Comparison of ENCODE assay signal across 8 cellular contexts in the genomic region with DNA sequence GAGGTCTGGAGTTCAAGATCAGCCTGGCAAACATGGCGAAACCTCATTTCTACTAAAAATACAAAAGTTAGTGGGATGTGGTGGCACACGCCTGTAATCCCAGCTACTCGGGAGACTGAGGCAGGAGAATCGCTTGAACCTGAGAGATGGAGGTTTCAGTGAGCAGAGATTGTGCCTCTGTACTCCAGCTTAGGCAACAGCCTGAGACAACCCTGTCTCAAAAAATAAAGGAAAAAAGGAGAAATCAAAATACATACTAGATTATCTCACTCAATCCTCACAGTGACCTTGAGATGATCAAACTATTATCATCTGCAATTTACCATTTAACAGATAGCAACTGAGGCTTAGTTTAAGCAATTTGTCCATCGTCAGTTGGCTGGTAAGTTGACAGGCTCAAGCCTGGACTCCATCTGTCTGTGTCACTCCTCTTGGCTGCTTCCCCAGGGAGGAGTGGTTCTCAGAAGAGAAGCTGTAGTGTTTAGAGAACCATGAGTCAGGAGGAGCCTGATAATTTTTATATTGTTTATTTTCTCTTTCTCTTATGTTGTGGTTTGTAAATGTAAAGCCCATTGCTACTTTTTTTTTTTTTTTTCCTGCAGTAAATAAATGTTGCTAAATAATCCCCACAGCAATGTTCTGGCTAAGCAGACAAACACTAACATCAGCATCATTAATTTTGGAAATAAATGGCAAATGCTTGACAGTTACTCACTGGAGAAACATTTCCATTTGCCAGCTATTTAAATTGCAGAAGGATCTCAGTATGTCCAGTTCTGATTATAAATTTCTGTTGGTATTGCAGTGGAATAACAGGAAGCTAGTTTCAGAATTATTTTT. TPM values are rescaled to one million over a fixed set of nuclear protein-coding genes. Genes with fewer than 3 reads are reported as not detected.
DNase-seq lines count a peak whose midpoint lies in the region; ATAC-seq, FAIRE-seq and TF ChIP-seq lines count a peak whose summit lies in the region.
"Not testable (repeated sequence)": the region's sequence is repeated elsewhere in the genome, so short reads cannot be mapped to it uniquely, and the experiment has no call there.

No MANE protein-coding gene starts in this region.

- H3K4me1 ChIP-seq in IMR-90 (ENCODE audit: control insufficient read depth, insufficient read depth, low read length); PC-9 (replicated peaks; ENCODE audit: insufficient read depth); fibroblast of lung (ENCODE audit: control insufficient read depth, extremely low read depth, insufficient read depth, low read length); ovary (ENCODE audit: insufficient read depth): not testable (repeated sequence)
- peaks cover 14% of the 10 kb centered on the region for H3K4me1 ChIP-seq in keratinocyte (ENCODE audit: control insufficient read depth, extremely low read depth, insufficient read depth, low read length)
- H3K4me1 ChIP-seq in tibial artery = peaks cover 0 to 18% (median 4%) of the 10 kb centered on the region in 4 donors

- H2AK5ac ChIP-seq in IMR-90 (ENCODE audit: low read depth, low read length) = 0 out of 2 replicates have a peak overlapping the region, but pooled peaks have one; percentile 44

- H3K27ac ChIP-seq in IMR-90 (ENCODE audit: insufficient read depth, low read length) = 0 out of 2 replicates have a peak overlapping the region, but pooled peaks have one; percentile 24
- peak overlapping the region; percentile 34; the same call in 1 of the 2 replicates for H3K27ac ChIP-seq in PC-9
- H3K27ac ChIP-seq in fibroblast of lung (ENCODE audit: insufficient read depth, low read length) = not testable (repeated sequence)
- peak overlapping the region; percentile 31 for H3K27ac ChIP-seq in keratinocyte (ENCODE audit: control insufficient read depth, insufficient read depth, low read length)
- H3K27ac ChIP-seq in ovary = peak overlapping the region in 1 of 2 donors; percentile 67
- H3K27ac ChIP-seq in tibial artery = peak overlapping the region; percentile 56 to 71

- H3K4me2 ChIP-seq in IMR-90 (ENCODE audit: low read depth, low read length) (peak overlapping the region; percentile 67), keratinocyte (ENCODE audit: control insufficient read depth, extremely low read depth, insufficient read depth, low read depth, low read length) (peak overlapping the region; percentile 45)
- not testable (repeated sequence) for H3K4me2 ChIP-seq in PC-9; fibroblast of lung (ENCODE audit: extremely low read depth, insufficient read depth, low read length)

- H3K79me2 ChIP-seq in PC-9 (ENCODE audit: low read depth); fibroblast of lung (ENCODE audit: control insufficient read depth, insufficient read depth, low read length); keratinocyte (ENCODE audit: control insufficient read depth, insufficient read depth, low read length): not testable (repeated sequence)

- H3K36me3 ChIP-seq in IMR-90 (ENCODE audit: control insufficient read depth, insufficient read depth, low read length); PC-9 (ENCODE audit: low read depth); fibroblast of lung (ENCODE audit: control insufficient read depth, insufficient read depth, low read length); keratinocyte (ENCODE audit: control insufficient read depth in 2 of 2, extremely low read depth in 1 of 2, insufficient read depth in 2 of 2, low read length in 2 of 2); ovary; tibial artery: not testable (repeated sequence)

- not testable (repeated sequence) for H3F3A ChIP-seq in PC-9 (ENCODE audit: insufficient read depth, low read depth)

- dilution Hi-C loops in IMR-90 (cut with HindIII; ENCODE audit: low sequenced_read_pairs, unreplicated experiment); keratinocyte (cut with MboI; ENCODE audit: extremely low pct_ligation_motif_present, low sequenced_read_pairs): not testable (repeated sequence)

- no CpG with 5 or more reads among the region's 5 CpGs for WGBS in IMR-90 (ENCODE audit: extremely low coverage in 2 of 2, insufficient read length in 1 of 2), 2 experiments
- 52 to 59% (median 56%) methylated on average over 5 of the region's 5 CpGs for WGBS in ovary, 3 donors

- peak overlapping the region; percentile 64; the same call in 1 of the 2 replicates for H3K4ac ChIP-seq in IMR-90 (ENCODE audit: low read depth, low read length)

- not testable (repeated sequence) for H4K91ac ChIP-seq in IMR-90 (ENCODE audit: insufficient read depth, low read depth, low read length)

- not testable (repeated sequence) for H3K9me2 ChIP-seq in PC-9 (ENCODE audit: insufficient read depth)

- H3K79me1 ChIP-seq in IMR-90 (ENCODE audit: low read depth in 1 of 2, low read length in 2 of 2) = peaks cover 8 to 13% of the 10 kb centered on the region in 2 experiments

- H2BK15ac ChIP-seq in IMR-90 (ENCODE audit: low read depth, low read length) = not testable (repeated sequence)

- peak; percentile 92 for ATAC-seq in IMR-90 (ENCODE audit: low read depth)

- not testable (repeated sequence) for H3K9me3 ChIP-seq in IMR-90 (ENCODE audit: control insufficient read depth, insufficient read depth, low read length); PC-9 (ENCODE audit: insufficient read depth, low read depth); fibroblast of lung (ENCODE audit: control insufficient read depth, insufficient read depth, low read depth, low read length); keratinocyte (ENCODE audit: control insufficient read depth, low read depth, low read length); ovary; tibial artery

- not testable (repeated sequence) for TF ChIP-seq CTCF in IMR-90 (conservative IDR thresholded peaks at IDR 0.05; ENCODE audit: low read depth, low read length); PC-9 (conservative IDR thresholded peaks at IDR 0.05); fibroblast of lung (conservative IDR thresholded peaks at IDR 0.05 in 1 of 2, IDR thresholded peaks at IDR 0.05 in 1 of 2; ENCODE audit: low read depth in 1 of 2, low read length in 2 of 2); keratinocyte (optimal IDR thresholded peaks at IDR 0.05 in 1 of 3, IDR thresholded peaks at IDR 0.05 in 1 of 3, conservative IDR thresholded peaks at IDR 0.05 in 1 of 3; ENCODE audit: extremely low read depth in 1 of 3, insufficient read depth in 2 of 3, low read length in 3 of 3); ovary (IDR thresholded peaks at IDR 0.05); tibial artery (IDR thresholded peaks at IDR 0.05)

- H3K4me3 ChIP-seq in IMR-90 (ENCODE audit: insufficient read depth, low read depth, low read length); PC-9; fibroblast of lung (replicated peaks in 1 of 4; ENCODE audit: control extremely low read depth in 1 of 4, insufficient read depth in 1 of 4, low read depth in 3 of 4, low read length in 4 of 4); keratinocyte (ENCODE audit: control insufficient read depth in 2 of 3, extremely low read depth in 1 of 3, insufficient read depth in 2 of 3, low read depth in 1 of 3, low read length in 3 of 3); ovary; tibial artery: not testable (repeated sequence)

- peak; percentile 87 for FAIRE-seq in keratinocyte (lab: Jason Lieb, UNC)

- H3K18ac ChIP-seq in IMR-90 (ENCODE audit: low read depth, low read length) = not testable (repeated sequence)

- H4K20me1 ChIP-seq in IMR-90 (ENCODE audit: insufficient read depth, low read length); PC-9 (ENCODE audit: insufficient read depth); fibroblast of lung (ENCODE audit: control insufficient read depth, extremely low read depth, insufficient read depth, low read length); keratinocyte (ENCODE audit: control insufficient read depth, extremely low read depth, insufficient read depth, low read length): not testable (repeated sequence)

- H3K9me1 ChIP-seq in IMR-90 (ENCODE audit: insufficient read depth, low read length); keratinocyte (ENCODE audit: control insufficient read depth, extremely low read depth, insufficient read depth, low read length): not testable (repeated sequence)

- H4K8ac ChIP-seq in IMR-90 (ENCODE audit: low read depth in 2 of 2, low read length in 2 of 2) = peak overlapping the region in 1 of 2 experiments; percentile 53; a peak in 1 of 4 replicates

- peak overlapping the region; percentile 71 for H2BK5ac ChIP-seq in IMR-90 (ENCODE audit: low read depth, low read length, poor library complexity, severe bottlenecking)

- not testable (repeated sequence) for H2BK120ac ChIP-seq in IMR-90 (ENCODE audit: low read depth, low read length)

- DNase-seq in C1 segment of cervical spinal cord (lab: John Stamatoyannopoulos, UW) = peak in 8 of 14 donors; percentile 10 to 84 (median 16)
- peak; percentile 78 for DNase-seq in IMR-90
- DNase-seq in PC-9 = peak; percentile 47 to 82
- DNase-seq in astrocyte of the hippocampus (ENCODE audit: low read depth, low spot score) = peak; percentile 67
- DNase-seq in fibroblast of lung (ENCODE audit: low read depth in 2 of 2) = peak; percentile 76 to 78
- not testable (repeated sequence) for DNase-seq in keratinocyte (ENCODE audit: low read depth, low spot score)
- DNase-seq in ovary = peak in 4 of 5 donors; percentile 54 to 78 (median 64)
- peak; percentile 69 to 83 for DNase-seq in tibial artery

- intact Hi-C loops in IMR-90 (cut with micrococcal nuclease); PC-9 (cut with micrococcal nuclease; ENCODE audit: unreplicated experiment); tibial artery (cut with DNase I; ENCODE audit: low total_unique reads): not testable (repeated sequence)
- intact Hi-C loops in ovary (cut with DNase I) = loop anchor here in 1 of 4 donors (10.0 kb wide), 1 partner anchor 262 kb away; no protein-coding TSS in a partner anchor

- H3K14ac ChIP-seq in IMR-90 (replicated peaks; ENCODE audit: low read depth, low read length) = not testable (repeated sequence)

- H4K5ac ChIP-seq in IMR-90 (ENCODE audit: low read depth, low read length) = not testable (repeated sequence)

- not testable (repeated sequence) for BruUV-seq in IMR-90 (replicated peaks; lab: Mats Ljungman, UMichigan); PC-9 (replicated peaks; lab: Mats Ljungman, UMichigan)

- H2AK9ac ChIP-seq in IMR-90 (replicated peaks; ENCODE audit: low read depth, low read length, poor library complexity) = not testable (repeated sequence)

- not testable (repeated sequence) for H2AFZ ChIP-seq in IMR-90 (replicated peaks; ENCODE audit: low read length, poor library complexity); PC-9; fibroblast of lung (ENCODE audit: low read length); keratinocyte (ENCODE audit: control insufficient read depth, low read length)

- not testable (repeated sequence) for H3K23ac ChIP-seq in IMR-90 (ENCODE audit: low read depth, low read length)

- in situ Hi-C loops in IMR-90 (cut with MboI; ENCODE audit: low sequenced_read_pairs) = not testable (repeated sequence)

- TF ChIP-seq EP300 in ovary (IDR thresholded peaks at IDR 0.05) = not testable (repeated sequence)

- H3K9ac ChIP-seq in IMR-90 (ENCODE audit: low read depth, low read length); fibroblast of lung (ENCODE audit: insufficient read depth, low read length); keratinocyte (ENCODE audit: control insufficient read depth, extremely low read depth, insufficient read depth, low read length): not testable (repeated sequence)

- not testable (repeated sequence) for H3K56ac ChIP-seq in IMR-90 (ENCODE audit: extremely low read depth, insufficient read depth, low read length)

- not testable (repeated sequence) for TF ChIP-seq POLR2A in IMR-90 (IDR thresholded peaks at IDR 0.05; ENCODE audit: low read depth, low read length); ovary (IDR thresholded peaks at IDR 0.05)

- CTCF ChIA-PET in IMR-90 (lab: Yijun Ruan, JAX); PC-9 (lab: Charles Lee): not testable (repeated sequence)

- not testable (repeated sequence) for TF ChIP-seq RAD21 in IMR-90 (IDR thresholded peaks at IDR 0.05; ENCODE audit: low read length)

- not testable (repeated sequence) for H3K27me3 ChIP-seq in IMR-90 (ENCODE audit: control insufficient read depth, insufficient read depth, low read length); PC-9 (ENCODE audit: insufficient read depth, low read depth); fibroblast of lung (ENCODE audit: control insufficient read depth, insufficient read depth, low read length); keratinocyte (ENCODE audit: control insufficient read depth, extremely low read depth, insufficient read depth, low read length); ovary; tibial artery

- H2BK20ac ChIP-seq in IMR-90 (ENCODE audit: low read depth, low read length) = not testable (repeated sequence)

- POLR2A ChIA-PET in IMR-90 (lab: Charles Lee; ENCODE audit: unreplicated experiment) = not testable (repeated sequence)
- POLR2A ChIA-PET in PC-9 (lab: Charles Lee; ENCODE audit: unreplicated experiment) = interaction anchor here (0.5 kb wide), 1 partner anchor 271 kb away, joined by 6 read pairs; no protein-coding TSS in a partner anchor

RNA-seq across cellular contexts. Expression of a gene that starts 46.4 kb away (rescaled TPM):
- total RNA-seq in IMR-90 (2012; rRNA removed) = 23.7 and 27.8 TPM in 2 replicates
- polyA plus RNA-seq in IMR-90 (2012; rRNA removed) = 9.6 and 10.7 TPM in 2 replicates
- 3.5 and 5.0 TPM in 2 replicates for polyA plus RNA-seq in IMR-90 (2012; cell fraction: cytosol; rRNA removed)
- 3.3 and 9.4 TPM in 2 replicates for polyA plus RNA-seq in IMR-90 (2012; cell fraction: nucleus; rRNA removed; ENCODE audit: low replicate concordance)
- total RNA-seq in PC-9 (2021) = 12.6 and 13.4 TPM in 2 replicates
- total RNA-seq in fibroblast of lung = 22.6 and 25.1 TPM in 2 replicates
- 16.7 and 17.6 TPM in 2 replicates for polyA plus RNA-seq in fibroblast of lung
- polyA plus RNA-seq in fibroblast of lung (2012) = 11.1 and 12.3 TPM in 2 replicates
- polyA minus RNA-seq in fibroblast of lung (ENCODE audit: low replicate concordance) = 12.7 and 17.8 TPM in 2 replicates
- polyA plus RNA-seq in keratinocyte = 12.7 to 16.4 TPM (median 16.0 TPM) in 3 replicates
- polyA plus RNA-seq in keratinocyte (2011; ENCODE audit: low read depth) = 7.0 TPM
- polyA plus RNA-seq in keratinocyte (2011; cell fraction: cytosol; rRNA removed) = 6.5 and 10.2 TPM in 2 replicates
- polyA plus RNA-seq in keratinocyte (2011; cell fraction: nucleus; rRNA removed) = 27.1 and 32.2 TPM in 2 replicates
- polyA plus RNA-seq in keratinocyte (2012; ENCODE audit: low replicate concordance) = 10.7 and 13.9 TPM in 2 replicates
- 12.4 to 24.5 TPM (median 19.6 TPM) in 3 replicates for polyA minus RNA-seq in keratinocyte
- polyA minus RNA-seq in keratinocyte (2011; cell fraction: cytosol; rRNA and poly(A)+ RNA removed) = 7.9 TPM
- polyA minus RNA-seq in keratinocyte (2011; cell fraction: nucleus; rRNA and poly(A)+ RNA removed) = 17.0 and 28.7 TPM in 2 replicates
- total RNA-seq in ovary = 10 to 100 TPM; 17.3 to 45.6 (median 22.4) TPM
- polyA plus RNA-seq in ovary = 10 to 100 TPM; 22.3 to 25.8 TPM

RNA-seq across cellular contexts. Expression of a gene that starts 47.6 kb away (rescaled TPM):
- total RNA-seq in IMR-90 (2012; rRNA removed) (43.0 and 94.2 TPM in 2 replicates), PC-9 (2021) (56.7 and 65.1 TPM in 2 replicates), fibroblast of lung (80.9 and 118 TPM in 2 replicates), ovary (100 to 1,000 TPM in 4 of 7 donors, 10 to 100 TPM in 3; 70.7 to 123 (median 108) TPM)
- polyA plus RNA-seq in IMR-90 (2012; rRNA removed) (63.4 and 65.7 TPM in 2 replicates), fibroblast of lung (146 and 172 TPM in 2 replicates), keratinocyte (86.2 to 146 TPM (median 89.9 TPM) in 3 replicates), ovary (100 to 1,000 TPM; 119 to 157 TPM)
- 23.9 and 24.9 TPM in 2 replicates for polyA plus RNA-seq in IMR-90 (2012; cell fraction: cytosol; rRNA removed)
- 8.3 and 34.7 TPM in 2 replicates for polyA plus RNA-seq in IMR-90 (2012; cell fraction: nucleus; rRNA removed; ENCODE audit: low replicate concordance)
- 123 and 142 TPM in 2 replicates for polyA plus RNA-seq in fibroblast of lung (2012)
- polyA minus RNA-seq in fibroblast of lung (ENCODE audit: low replicate concordance) (6.3 and 6.8 TPM in 2 replicates), keratinocyte (12.1 to 47.3 TPM (median 18.1 TPM) in 3 replicates)
- 447 TPM for polyA plus RNA-seq in keratinocyte (2011; ENCODE audit: low read depth)
- 90.9 and 146 TPM in 2 replicates for polyA plus RNA-seq in keratinocyte (2011; cell fraction: cytosol; rRNA removed)
- polyA plus RNA-seq in keratinocyte (2011; cell fraction: nucleus; rRNA removed) = 61.8 and 98.0 TPM in 2 replicates
- polyA plus RNA-seq in keratinocyte (2012; ENCODE audit: low replicate concordance) = 111 and 167 TPM in 2 replicates
- polyA minus RNA-seq in keratinocyte (2011; cell fraction: cytosol; rRNA and poly(A)+ RNA removed) = 131 TPM
- polyA minus RNA-seq in keratinocyte (2011; cell fraction: nucleus; rRNA and poly(A)+ RNA removed) = 22.2 and 32.6 TPM in 2 replicates
